In genomic region chrX:119507206-119507605, GRCh38 we compare ENCODE assay signal across 17 cellular contexts. TPM values are rescaled to one million over a fixed set of nuclear protein-coding genes. Genes with fewer than 3 reads are reported as not detected.
DNase-seq lines count a peak whose midpoint lies in the region; ATAC-seq, FAIRE-seq and TF ChIP-seq lines count a peak whose summit lies in the region.
"Had no signal": no experiment of that assay in that cellular context is flagged by ENCODE, and none has a peak within 500 bp of the region (broad histone marks: within the 10 kb centered on the region; RNA-seq: fewer than 3 reads in every experiment).

No MANE protein-coding gene starts in this region.

- no peaks in the 10 kb centered on the region for H3K79me2 ChIP-seq in SK-N-SH (ENCODE audit: insufficient read depth)
- H3K79me2 ChIP-seq in HepG2 (ENCODE audit: insufficient read depth, low read length): no peaks in the 10 kb centered on the region

- BruUV-seq in HepG2 (replicated peaks; lab: Mats Ljungman, UMichigan): no TSS peak

- no peak for TF ChIP-seq POLR2A in HepG2 (IDR thresholded peaks at IDR 0.05; ENCODE audit: insufficient read depth in 1 of 2, low read depth in 2 of 2, low read length in 2 of 2)

- in situ Hi-C loops in HepG2 (cut with HindIII; ENCODE audit: extremely low pct_ligation_motif_present, low pct_unique_long_range_greater_than_20kb): loop anchor here (25.0 kb wide), 1 partner anchor 230 kb away; no protein-coding TSS in a partner anchor

- H3K4me2 ChIP-seq in SK-N-SH (no peak overlapping the region), HepG2 (ENCODE audit: low read depth, low read length) (no peak overlapping the region)

- H3K27me3 ChIP-seq in SK-N-SH (ENCODE audit: insufficient read depth): peaks cover 5% of the 10 kb centered on the region
- no peaks in the 10 kb centered on the region for H3K27me3 ChIP-seq in HepG2 (ENCODE audit: control insufficient read depth in 1 of 2, insufficient read depth in 2 of 2, low read length in 2 of 2)
- no peaks in the 10 kb centered on the region for H3K27me3 ChIP-seq in tibial artery

- H3K27ac ChIP-seq in SK-N-SH (ENCODE audit: low read depth in 2 of 2, low read length in 1 of 2) (no peak overlapping the region; a peak in 1 of 4 replicates), HepG2 (ENCODE audit: extremely low read length, insufficient read depth, low read length) (peak overlapping the region; percentile 60), tibial artery (peak overlapping the region; percentile 47 to 55)
- H3K27ac ChIP-seq: 22Rv1 had no signal

- H4K20me1 ChIP-seq in SK-N-SH (ENCODE audit: insufficient read depth) (no peaks in the 10 kb centered on the region), HepG2 (ENCODE audit: insufficient read depth, low read length) (no peaks in the 10 kb centered on the region)

- intact Hi-C loops in HepG2 (cut with micrococcal nuclease; ENCODE audit: unreplicated experiment) (no loop called here), tibial artery (cut with DNase I; ENCODE audit: low total_unique reads) (no loop called here)

- no peak for DNase-seq in SK-N-SH
- DNase-seq in cerebellum (ENCODE audit: low spot score): peak; percentile 30
- no peak for DNase-seq in HepG2 (ENCODE audit: low spot score)
- DNase-seq in tibial artery: no peak
- no peak for DNase-seq in activated CD8-positive, alpha-beta memory T cell treated with anti-CD3 and anti-CD28 coated beads, Interleukin-2, amount 50 U/mL, for 48 hours
- no peak for DNase-seq in NCI-H2107 treated with DMSO at 0.1 percent for 48 hours (lab: John Stamatoyannopoulos, UW; ENCODE audit: unreplicated experiment)
- DNase-seq: DMS79 treated with DMSO at 0.1 percent for 48 hours, NCI-H1092 treated with DMSO at 0.1 percent for 48 hours, NCI-H2081, NCI-H510A, NCI-H748 treated with DMSO at 0.1 percent for 48 hours, OCI-M1, SIG-M5 had no signal

- H2AFZ ChIP-seq in SK-N-SH (ENCODE audit: low read depth) (peak overlapping the region; percentile 51; the same call in 1 of the 2 replicates), HepG2 (ENCODE audit: low read length) (peak overlapping the region; percentile 86)

- peaks cover 0 to 4% of the 10 kb centered on the region in 2 experiments; a peak in 1 of 4 replicates for H3K4me1 ChIP-seq in SK-N-SH (ENCODE audit: control insufficient read depth in 1 of 2, insufficient read depth in 2 of 2, low read depth in 1 of 2, low read length in 1 of 2)
- H3K4me1 ChIP-seq in HepG2 (ENCODE audit: insufficient read depth, low read length): peaks cover 57% of the 10 kb centered on the region
- peaks cover 0 to 28% (median 10%) of the 10 kb centered on the region in 4 donors for H3K4me1 ChIP-seq in tibial artery

- no peak for TF ChIP-seq RAD21 in SK-N-SH (IDR thresholded peaks at IDR 0.05; ENCODE audit: low read length)
- TF ChIP-seq RAD21 in HepG2 (CRISPR knock-in tag; IDR thresholded peaks at IDR 0.05): no peak

- no peak for TF ChIP-seq EP300 in SK-N-SH (IDR thresholded peaks at IDR 0.05; ENCODE audit: borderline replicate concordance in 1 of 2, low read depth in 1 of 2, low read length in 1 of 2)
- TF ChIP-seq EP300 in HepG2 (IDR thresholded peaks at IDR 0.05; ENCODE audit: low read depth in 2 of 2, low read length in 2 of 2): no peak
- TF ChIP-seq EP300 in HepG2 (CRISPR knock-in tag; IDR thresholded peaks at IDR 0.05; ENCODE audit: borderline replicate concordance): no peak

- no peaks in the 10 kb centered on the region for H3K9me3 ChIP-seq in SK-N-SH
- H3K9me3 ChIP-seq in HepG2 (ENCODE audit: low read length): no peaks in the 10 kb centered on the region
- no peaks in the 10 kb centered on the region for H3K9me3 ChIP-seq in tibial artery

- 92% methylated on average over 6 of the region's 6 CpGs for WGBS in SK-N-SH (ENCODE audit: low lambda C conversion rate)
- WGBS in HepG2 (ENCODE audit: low lambda C conversion rate): no CpG with 5 or more reads among the region's 6 CpGs

- peaks cover 14% of the 10 kb centered on the region for H3F3A ChIP-seq in SK-N-SH (replicated peaks; ENCODE audit: insufficient read depth)

- POLR2A ChIA-PET in SK-N-SH (lab: Yijun Ruan, JAX) (no interaction called here), HepG2 (lab: Yijun Ruan, JAX) (interaction anchor here (0.7 to 3.2 kb wide), 4 partner anchors 11 to 67 kb away, joined by 3 to 27 read pairs (median 9); partner anchors contain the start of gene UBE2A)

- no peak overlapping the region for H3K9ac ChIP-seq in SK-N-SH
- H3K9ac ChIP-seq in HepG2 (ENCODE audit: insufficient read depth, low read depth, low read length): no peak overlapping the region

- ATAC-seq in SK-N-SH treated with all-trans-retinoic acid at 6 μM for 48 hours: no peak
- ATAC-seq in HepG2: no peak
- ATAC-seq in GM19023 (IDR thresholded peaks at IDR 0.05; ENCODE audit: unreplicated experiment): no peak

- FAIRE-seq in HepG2 (lab: Jason Lieb, UNC): peak; percentile 66
- FAIRE-seq: H54 had no signal

- H3K36me3 ChIP-seq in SK-N-SH (replicated peaks in 1 of 2; ENCODE audit: control insufficient read depth in 1 of 2, insufficient read depth in 2 of 2, low read length in 1 of 2): no peaks in the 10 kb centered on the region
- no peaks in the 10 kb centered on the region for H3K36me3 ChIP-seq in HepG2 (replicated peaks in 1 of 2; ENCODE audit: control insufficient read depth in 1 of 2, insufficient read depth in 2 of 2, low read length in 2 of 2)
- H3K36me3 ChIP-seq in tibial artery: no peaks in the 10 kb centered on the region

- CTCF ChIA-PET in SK-N-SH (lab: Yijun Ruan, JAX): interaction anchor here (0.8 to 2.7 kb wide), 3 partner anchors 9 to 706 kb away, joined by 3 to 11 read pairs (median 4); no protein-coding TSS in a partner anchor
- CTCF ChIA-PET in HepG2 (lab: Yijun Ruan, JAX; ENCODE audit: low intra/inter-chr PET ratio, low total read pairs): no interaction called here

- no peak overlapping the region for H3K4me3 ChIP-seq in SK-N-SH (ENCODE audit: low read depth in 2 of 2, low read length in 1 of 2)
- H3K4me3 ChIP-seq in HepG2 (replicated peaks in 1 of 3; ENCODE audit: insufficient read depth in 1 of 3, low read depth in 2 of 3, low read length in 3 of 3): no peak overlapping the region
- no peak overlapping the region for H3K4me3 ChIP-seq in tibial artery

- TF ChIP-seq CTCF in SK-N-SH (IDR thresholded peaks at IDR 0.05) (no peak), HepG2 (CRISPR knock-in tag; IDR thresholded peaks at IDR 0.05) (no peak), tibial artery (IDR thresholded peaks at IDR 0.05) (no peak)

- H3K9me2 ChIP-seq in SK-N-SH: no peaks in the 10 kb centered on the region

RNA-seq across cellular contexts. Expression of gene SLC25A5, which starts 39.0 kb away (rescaled TPM):
- polyA plus RNA-seq in SK-N-SH (2012; rRNA removed): 374 and 387 TPM in 2 replicates
- 375 and 450 TPM in 2 replicates for polyA plus RNA-seq in SK-N-SH (2012; cell fraction: cytosol; rRNA removed)
- 166 and 201 TPM in 2 replicates for polyA plus RNA-seq in SK-N-SH (2012; cell fraction: nucleus; rRNA removed)
- total RNA-seq in cerebellum: 80.8 TPM
- total RNA-seq in HepG2 (2016; rRNA removed; fragmentation: Illumina TruSeq; extraction: Trizol): 300 and 472 TPM in 2 replicates
- total RNA-seq in HepG2 (2016; cell fraction: cytosol; rRNA removed; fragmentation: Illumina TruSeq; extraction: Trizol; ENCODE audit: low read depth): 168 and 187 TPM in 2 replicates
- total RNA-seq in HepG2 (2016; cell fraction: insoluble cytoplasmic fraction; rRNA removed; fragmentation: Illumina TruSeq; extraction: Trizol): 312 and 459 TPM in 2 replicates
- 296 and 308 TPM in 2 replicates for total RNA-seq in HepG2 (2016; cell fraction: membrane; rRNA removed; fragmentation: Illumina TruSeq; extraction: Trizol)
- 148 TPM in 2 replicates for total RNA-seq in HepG2 (2016; cell fraction: nucleus; rRNA removed; fragmentation: Illumina TruSeq; extraction: Trizol)
- polyA plus RNA-seq in HepG2 (2011; rRNA removed): 356 and 402 TPM in 2 replicates
- 679 and 773 TPM in 2 replicates for polyA plus RNA-seq in HepG2 (2011; cell fraction: cytosol; rRNA removed)
- 192 and 211 TPM in 2 replicates for polyA plus RNA-seq in HepG2 (2011; cell fraction: nucleus; rRNA removed)
- 586 and 628 TPM in 2 replicates for polyA plus RNA-seq in HepG2 (2012)
- polyA plus RNA-seq in HepG2 (2016; cell fraction: cytosol; fragmentation: Illumina TruSeq; extraction: Trizol; ENCODE audit: low read depth): 295 and 308 TPM in 2 replicates
- 691 and 717 TPM in 2 replicates for polyA plus RNA-seq in HepG2 (2016; cell fraction: insoluble cytoplasmic fraction; fragmentation: Illumina TruSeq; extraction: Trizol; ENCODE audit: low read depth)
- 394 and 413 TPM in 2 replicates for polyA plus RNA-seq in HepG2 (2016; cell fraction: membrane; fragmentation: Illumina TruSeq; extraction: Trizol; ENCODE audit: low read depth)
- 277 and 278 TPM in 2 replicates for polyA plus RNA-seq in HepG2 (2016; cell fraction: nucleus; fragmentation: Illumina TruSeq; extraction: Trizol; ENCODE audit: insufficient read depth, low read depth)
- 640 and 785 TPM in 2 replicates for polyA minus RNA-seq in HepG2 (2011; rRNA and poly(A)+ RNA removed; ENCODE audit: low replicate concordance)
- 273 and 289 TPM in 2 replicates for polyA minus RNA-seq in HepG2 (2011; cell fraction: cytosol; rRNA and poly(A)+ RNA removed)
- 64.6 and 78.3 TPM in 2 replicates for polyA minus RNA-seq in HepG2 (2011; cell fraction: nucleus; rRNA and poly(A)+ RNA removed)

RNA-seq across cellular contexts. Expression of gene STEEP1, which starts 58.0 kb away (rescaled TPM):
- polyA plus RNA-seq in SK-N-SH (2012; rRNA removed): 19.2 and 22.9 TPM in 2 replicates
- polyA plus RNA-seq in SK-N-SH (2012; cell fraction: cytosol; rRNA removed): 24.4 and 28.7 TPM in 2 replicates
- polyA plus RNA-seq in SK-N-SH (2012; cell fraction: nucleus; rRNA removed): 20.7 and 24.1 TPM in 2 replicates
- 27.9 TPM for total RNA-seq in cerebellum
- 23.1 and 37.7 TPM in 2 replicates for total RNA-seq in HepG2 (2016; rRNA removed; fragmentation: Illumina TruSeq; extraction: Trizol)
- total RNA-seq in HepG2 (2016; cell fraction: cytosol; rRNA removed; fragmentation: Illumina TruSeq; extraction: Trizol; ENCODE audit: low read depth): 3.5 and 6.3 TPM in 2 replicates
- 24.8 and 38.3 TPM in 2 replicates for total RNA-seq in HepG2 (2016; cell fraction: insoluble cytoplasmic fraction; rRNA removed; fragmentation: Illumina TruSeq; extraction: Trizol)
- 6.4 and 8.8 TPM in 2 replicates for total RNA-seq in HepG2 (2016; cell fraction: membrane; rRNA removed; fragmentation: Illumina TruSeq; extraction: Trizol)
- total RNA-seq in HepG2 (2016; cell fraction: nucleus; rRNA removed; fragmentation: Illumina TruSeq; extraction: Trizol): 12.4 and 12.7 TPM in 2 replicates
- polyA plus RNA-seq in HepG2 (2011; rRNA removed): 7.7 and 8.6 TPM in 2 replicates
- 5.8 and 8.6 TPM in 2 replicates for polyA plus RNA-seq in HepG2 (2011; cell fraction: cytosol; rRNA removed)
- polyA plus RNA-seq in HepG2 (2011; cell fraction: nucleus; rRNA removed): 5.0 and 6.6 TPM in 2 replicates
- 11.1 and 14.4 TPM in 2 replicates for polyA plus RNA-seq in HepG2 (2012)
- polyA plus RNA-seq in HepG2 (2016; cell fraction: cytosol; fragmentation: Illumina TruSeq; extraction: Trizol; ENCODE audit: low read depth): 1.9 and 2.4 TPM in 2 replicates
- polyA plus RNA-seq in HepG2 (2016; cell fraction: insoluble cytoplasmic fraction; fragmentation: Illumina TruSeq; extraction: Trizol; ENCODE audit: low read depth): 29.0 and 34.7 TPM in 2 replicates
- polyA plus RNA-seq in HepG2 (2016; cell fraction: membrane; fragmentation: Illumina TruSeq; extraction: Trizol; ENCODE audit: low read depth): 4.7 and 5.8 TPM in 2 replicates
- 17.2 and 17.7 TPM in 2 replicates for polyA plus RNA-seq in HepG2 (2016; cell fraction: nucleus; fragmentation: Illumina TruSeq; extraction: Trizol; ENCODE audit: insufficient read depth, low read depth)
- 10.0 and 27.2 TPM in 2 replicates for polyA minus RNA-seq in HepG2 (2011; rRNA and poly(A)+ RNA removed; ENCODE audit: low replicate concordance)
- polyA minus RNA-seq in HepG2 (2011; cell fraction: cytosol; rRNA and poly(A)+ RNA removed): 6.5 and 7.5 TPM in 2 replicates
- 10.2 and 11.1 TPM in 2 replicates for polyA minus RNA-seq in HepG2 (2011; cell fraction: nucleus; rRNA and poly(A)+ RNA removed)

Comparison
In these comparisons a context has a peak if more than half of its experiments do, and no peak if none do; other contexts are left out.
1. H3K27ac ChIP-seq: peak in HepG2 (single experiment) and tibial artery (2 of 2); none in SK-N-SH (0 of 2).